ENCODE assay signal across 17 cellular contexts in genomic region chr2:202510911-202511310, GRCh38.
DNase-seq lines count a peak whose midpoint lies in the region; ATAC-seq and TF ChIP-seq lines count a peak whose summit lies in the region.
"Had no signal": no experiment of that assay in that cellular context is flagged by ENCODE, and none has a peak within 500 bp of the region (broad histone marks: within the 10 kb centered on the region; RNA-seq: fewer than 3 reads in every experiment).

No MANE protein-coding gene starts in this region.

- H3K9me3 Mint-ChIP-seq in type B pancreatic cell: no peaks in the 10 kb centered on the region
- no peaks in the 10 kb centered on the region for H3K9me3 Mint-ChIP-seq in naive thymus-derived CD4-positive, alpha-beta T cell
- H3K9me3 Mint-ChIP-seq: activated CD8-positive, alpha-beta T cell treated with anti-CD3 and anti-CD28 coated beads for 36 hours; activated naive CD4-positive, alpha-beta T cell treated with anti-CD3 and anti-CD28 coated beads, Interleukin-2, amount 10 ng/mL, durations not matched to agents 7 days and 5 days; activated T-cell treated with anti-CD3 and anti-CD28 coated beads, Interleukin-2, amount 50 U/mL, for 24 hours had no signal

- WGBS in mammary epithelial cell (ENCODE audit: low coverage, missing lambda C conversion rate): 82% methylated on average over 3 of the region's 3 CpGs
- WGBS in gastroesophageal sphincter (ENCODE audit: low coverage in 1 of 2), 2 donors: 49 to 81% methylated on average over 3 of the region's 3 CpGs
- 54 to 56% methylated on average over 3 of the region's 3 CpGs for WGBS in lower leg skin, 2 donors

- no peak for DNase-seq in Right ventricle myocardium superior
- no peak for DNase-seq in left ventricle myocardium inferior
- DNase-seq in mammary epithelial cell: peak; percentile 79
- DNase-seq in type B pancreatic cell (ENCODE audit: extremely low spot score, unreplicated experiment): no peak
- no peak for DNase-seq in lower leg skin (ENCODE audit: low spot score in 2 of 2)
- DNase-seq in naive thymus-derived CD4-positive, alpha-beta T cell: no peak
- DNase-seq: activated CD4-positive, CD25-positive, alpha-beta regulatory T cell; activated CD8-positive, alpha-beta T cell treated with anti-CD3 and anti-CD28 coated beads for 36 hours; activated naive CD4-positive, alpha-beta T cell treated with anti-CD3 and anti-CD28 coated beads, Interleukin-2, amount 10 ng/mL, durations not matched to agents 7 days and 5 days; activated T-cell treated with anti-CD3 and anti-CD28 coated beads, Interleukin-2, amount 50 U/mL, for 24 hours; NCI-H187 treated with DMSO at 0.1 percent for 48 hours; T-helper 9 cell had no signal

- H3K27ac ChIP-seq in left ventricle myocardium inferior (replicated peaks): no peak overlapping the region
- H3K27ac ChIP-seq in mammary epithelial cell (ENCODE audit: insufficient read depth, low read depth, low read length): peak overlapping the region; percentile 18
- H3K27ac ChIP-seq in gastroesophageal sphincter: no peak overlapping the region
- no peak overlapping the region for H3K27ac ChIP-seq in naive thymus-derived CD4-positive, alpha-beta T cell (ENCODE audit: low read depth, low read length)
- H3K27ac ChIP-seq: BLaER1 treated with 17β-estradiol and CSF1 and Interleukin-3, amounts not matched to agents 10 nM and 100 nM; coronary artery; SK-N-MC had no signal

- TF ChIP-seq CTCF in left ventricle myocardium inferior (IDR thresholded peaks at IDR 0.05; ENCODE audit: borderline replicate concordance) (no peak), mammary epithelial cell (conservative IDR thresholded peaks at IDR 0.05 in 1 of 2, IDR thresholded peaks at IDR 0.05 in 1 of 2; ENCODE audit: extremely low read depth in 1 of 2, insufficient read depth in 1 of 2, low read depth in 1 of 2, low read length in 2 of 2) (no peak), gastroesophageal sphincter (IDR thresholded peaks at IDR 0.05) (no peak), type B pancreatic cell (conservative IDR thresholded peaks at IDR 0.05) (no peak), lower leg skin (IDR thresholded peaks at IDR 0.05) (no peak)

- TF ChIP-seq POLR2A in gastroesophageal sphincter (IDR thresholded peaks at IDR 0.05) (no peak), lower leg skin (IDR thresholded peaks at IDR 0.05) (no peak)

- H2AFZ ChIP-seq in mammary epithelial cell (ENCODE audit: low read depth, low read length): no peak overlapping the region

- peak overlapping the region; percentile 13 for H3K27ac Mint-ChIP-seq in type B pancreatic cell
- no peak overlapping the region for H3K27ac Mint-ChIP-seq in naive thymus-derived CD4-positive, alpha-beta T cell
- H3K27ac Mint-ChIP-seq: activated CD8-positive, alpha-beta T cell treated with anti-CD3 and anti-CD28 coated beads for 36 hours; activated naive CD4-positive, alpha-beta T cell treated with anti-CD3 and anti-CD28 coated beads, Interleukin-2, amount 10 ng/mL, durations not matched to agents 7 days and 5 days; activated T-cell treated with anti-CD3 and anti-CD28 coated beads, Interleukin-2, amount 50 U/mL, for 24 hours had no signal

- no peaks in the 10 kb centered on the region for H3K79me2 ChIP-seq in mammary epithelial cell (ENCODE audit: insufficient read depth, low read length)

- H3K27me3 Mint-ChIP-seq in type B pancreatic cell: no peaks in the 10 kb centered on the region
- no peaks in the 10 kb centered on the region for H3K27me3 Mint-ChIP-seq in naive thymus-derived CD4-positive, alpha-beta T cell
- H3K27me3 Mint-ChIP-seq: activated CD8-positive, alpha-beta T cell treated with anti-CD3 and anti-CD28 coated beads for 36 hours; activated naive CD4-positive, alpha-beta T cell treated with anti-CD3 and anti-CD28 coated beads, Interleukin-2, amount 10 ng/mL, durations not matched to agents 7 days and 5 days; activated T-cell treated with anti-CD3 and anti-CD28 coated beads, Interleukin-2, amount 50 U/mL, for 24 hours had no signal

- no peaks in the 10 kb centered on the region for H3K4me1 Mint-ChIP-seq in type B pancreatic cell (ENCODE audit: unreplicated experiment)
- H3K4me1 Mint-ChIP-seq in naive thymus-derived CD4-positive, alpha-beta T cell: peaks cover 0 to 3% (median 0%) of the 10 kb centered on the region in 7 donors
- H3K4me1 Mint-ChIP-seq: activated naive CD4-positive, alpha-beta T cell treated with anti-CD3 and anti-CD28 coated beads, Interleukin-2, amount 10 ng/mL, durations not matched to agents 7 days and 5 days had no signal

- peaks cover 21% of the 10 kb centered on the region for H3K36me3 ChIP-seq in left ventricle myocardium inferior
- H3K36me3 ChIP-seq in mammary epithelial cell (ENCODE audit: insufficient read depth, low read length): peaks cover 2% of the 10 kb centered on the region
- H3K36me3 ChIP-seq in gastroesophageal sphincter: peaks cover 0 to 20% of the 10 kb centered on the region in 2 donors
- H3K36me3 ChIP-seq in naive thymus-derived CD4-positive, alpha-beta T cell (ENCODE audit: control insufficient read depth in 2 of 3, insufficient read depth in 3 of 3, low read length in 3 of 3): no peaks in the 10 kb centered on the region

- dilution Hi-C loops in mammary epithelial cell (cut with HindIII; ENCODE audit: low sequenced_read_pairs): no loop called here

- CTCF ChIA-PET in mammary epithelial cell (lab: Charles Lee; ENCODE audit: low non-redundant PET): no interaction called here
- CTCF ChIA-PET in naive thymus-derived CD4-positive, alpha-beta T cell (lab: Charles Lee): no interaction called here

- H3K27me3 ChIP-seq in left ventricle myocardium inferior (ENCODE audit: low read depth): no peaks in the 10 kb centered on the region
- H3K27me3 ChIP-seq in mammary epithelial cell (ENCODE audit: insufficient read depth, low read length): no peaks in the 10 kb centered on the region
- H3K27me3 ChIP-seq in gastroesophageal sphincter: no peaks in the 10 kb centered on the region
- no peaks in the 10 kb centered on the region for H3K27me3 ChIP-seq in naive thymus-derived CD4-positive, alpha-beta T cell (ENCODE audit: control insufficient read depth in 2 of 2, insufficient read depth in 2 of 2, low read length in 2 of 2)
- H3K27me3 ChIP-seq: BLaER1 treated with 17β-estradiol and CSF1 and Interleukin-3, amounts not matched to agents 10 nM and 100 nM had no signal

- H3K36me3 Mint-ChIP-seq in type B pancreatic cell: peaks cover 9% of the 10 kb centered on the region
- peaks cover 2 to 10% (median 5%) of the 10 kb centered on the region in 5 donors for H3K36me3 Mint-ChIP-seq in naive thymus-derived CD4-positive, alpha-beta T cell
- H3K36me3 Mint-ChIP-seq: activated naive CD4-positive, alpha-beta T cell treated with anti-CD3 and anti-CD28 coated beads, Interleukin-2, amount 10 ng/mL, durations not matched to agents 7 days and 5 days had no signal

- H4K20me1 ChIP-seq in mammary epithelial cell (ENCODE audit: insufficient read depth, low read length): no peaks in the 10 kb centered on the region

- no peak overlapping the region for H3K4me3 Mint-ChIP-seq in type B pancreatic cell
- no peak overlapping the region for H3K4me3 Mint-ChIP-seq in naive thymus-derived CD4-positive, alpha-beta T cell
- H3K4me3 Mint-ChIP-seq: activated CD8-positive, alpha-beta T cell treated with anti-CD3 and anti-CD28 coated beads for 36 hours; activated naive CD4-positive, alpha-beta T cell treated with anti-CD3 and anti-CD28 coated beads, Interleukin-2, amount 10 ng/mL, durations not matched to agents 7 days and 5 days; activated T-cell treated with anti-CD3 and anti-CD28 coated beads, Interleukin-2, amount 50 U/mL, for 24 hours had no signal

- H3K4me3 ChIP-seq in left ventricle myocardium inferior: no peak overlapping the region
- H3K4me3 ChIP-seq in mammary epithelial cell (replicated peaks in 1 of 3; ENCODE audit: insufficient read depth in 1 of 3, low read depth in 2 of 3, low read length in 3 of 3): no peak overlapping the region
- H3K4me3 ChIP-seq in gastroesophageal sphincter: no peak overlapping the region
- H3K4me3 ChIP-seq in lower leg skin (ENCODE audit: low read depth, poor library complexity, severe bottlenecking): no peak overlapping the region
- no peak overlapping the region for H3K4me3 ChIP-seq in naive thymus-derived CD4-positive, alpha-beta T cell (ENCODE audit: low read length)
- H3K4me3 ChIP-seq: BLaER1 treated with 17β-estradiol and CSF1 and Interleukin-3, amounts not matched to agents 10 nM and 100 nM; coronary artery; SK-N-MC had no signal

- H3K4me1 ChIP-seq in left ventricle myocardium inferior (no peaks in the 10 kb centered on the region), mammary epithelial cell (ENCODE audit: insufficient read depth, low read length) (peaks cover 4% of the 10 kb centered on the region), gastroesophageal sphincter (peaks cover 0 to 9% (median 0%) of the 10 kb centered on the region in 3 donors)
- H3K4me1 ChIP-seq in naive thymus-derived CD4-positive, alpha-beta T cell (ENCODE audit: control insufficient read depth in 2 of 2, insufficient read depth in 2 of 2, low read length in 2 of 2): no peaks in the 10 kb centered on the region

- no TSS peak for BruUV-seq in mammary epithelial cell (replicated peaks; lab: Mats Ljungman, UMichigan)

- in situ Hi-C loops in mammary epithelial cell (cut with MboI; ENCODE audit: low sequenced_read_pairs in 2 of 2): no loop called here

- H3K9me3 ChIP-seq in left ventricle myocardium inferior (replicated peaks) (no peaks in the 10 kb centered on the region), mammary epithelial cell (replicated peaks; ENCODE audit: insufficient read depth, low read length) (no peaks in the 10 kb centered on the region), gastroesophageal sphincter (no peaks in the 10 kb centered on the region)
- H3K9me3 ChIP-seq in naive thymus-derived CD4-positive, alpha-beta T cell (ENCODE audit: control insufficient read depth in 2 of 3, low read length in 3 of 3): no peaks in the 10 kb centered on the region
- H3K9me3 ChIP-seq: BLaER1 treated with 17β-estradiol and CSF1 and Interleukin-3, amounts not matched to agents 10 nM and 100 nM had no signal

- intact Hi-C loops in Right ventricle myocardium superior (cut with DNase I) (no loop called here), left ventricle myocardium inferior (cut with micrococcal nuclease) (no loop called here), mammary epithelial cell (cut with micrococcal nuclease) (no loop called here), lower leg skin (cut with DNase I; ENCODE audit: low total_unique reads) (no loop called here)
- intact Hi-C loops in naive thymus-derived CD4-positive, alpha-beta T cell (cut with micrococcal nuclease): no loop called here

- ATAC-seq in Right ventricle myocardium superior (ENCODE audit: poor library complexity) (peak; percentile 90), gastroesophageal sphincter (peak; percentile 89), HG02852 (IDR thresholded peaks at IDR 0.05; ENCODE audit: unreplicated experiment) (no peak)
- ATAC-seq in naive thymus-derived CD4-positive, alpha-beta T cell: no peak
- ATAC-seq: activated CD8-positive, alpha-beta T cell treated with anti-CD3 and anti-CD28 coated beads for 36 hours had no signal

- POLR2A ChIA-PET in naive thymus-derived CD4-positive, alpha-beta T cell (lab: Charles Lee): interaction anchor here (0.7 kb wide), 1 partner anchor 14 kb away, joined by 3 read pairs; no protein-coding TSS in a partner anchor

- TF ChIP-seq EP300 in gastroesophageal sphincter (IDR thresholded peaks at IDR 0.05): no peak

- no peak overlapping the region for H3K9ac ChIP-seq in mammary epithelial cell (ENCODE audit: insufficient read depth, low read length)
- H3K9ac ChIP-seq: BLaER1 treated with 17β-estradiol and CSF1 and Interleukin-3, amounts not matched to agents 10 nM and 100 nM had no signal

- H3K4me2 ChIP-seq in mammary epithelial cell (ENCODE audit: insufficient read depth, low read depth, low read length): no peak overlapping the region
- H3K4me2 ChIP-seq: BLaER1 treated with 17β-estradiol and CSF1 and Interleukin-3, amounts not matched to agents 10 nM and 100 nM had no signal

Comparison
In these comparisons a context has a peak if more than half of its experiments do, and no peak if none do; other contexts are left out.
1. ATAC-seq: peak in Right ventricle myocardium superior (single experiment) and gastroesophageal sphincter (single experiment); none in HG02852 (single experiment) and naive thymus-derived CD4-positive, alpha-beta T cell (single experiment).